Comparison of ENCODE assay signal across 20 cellular contexts in the genomic region with DNA sequence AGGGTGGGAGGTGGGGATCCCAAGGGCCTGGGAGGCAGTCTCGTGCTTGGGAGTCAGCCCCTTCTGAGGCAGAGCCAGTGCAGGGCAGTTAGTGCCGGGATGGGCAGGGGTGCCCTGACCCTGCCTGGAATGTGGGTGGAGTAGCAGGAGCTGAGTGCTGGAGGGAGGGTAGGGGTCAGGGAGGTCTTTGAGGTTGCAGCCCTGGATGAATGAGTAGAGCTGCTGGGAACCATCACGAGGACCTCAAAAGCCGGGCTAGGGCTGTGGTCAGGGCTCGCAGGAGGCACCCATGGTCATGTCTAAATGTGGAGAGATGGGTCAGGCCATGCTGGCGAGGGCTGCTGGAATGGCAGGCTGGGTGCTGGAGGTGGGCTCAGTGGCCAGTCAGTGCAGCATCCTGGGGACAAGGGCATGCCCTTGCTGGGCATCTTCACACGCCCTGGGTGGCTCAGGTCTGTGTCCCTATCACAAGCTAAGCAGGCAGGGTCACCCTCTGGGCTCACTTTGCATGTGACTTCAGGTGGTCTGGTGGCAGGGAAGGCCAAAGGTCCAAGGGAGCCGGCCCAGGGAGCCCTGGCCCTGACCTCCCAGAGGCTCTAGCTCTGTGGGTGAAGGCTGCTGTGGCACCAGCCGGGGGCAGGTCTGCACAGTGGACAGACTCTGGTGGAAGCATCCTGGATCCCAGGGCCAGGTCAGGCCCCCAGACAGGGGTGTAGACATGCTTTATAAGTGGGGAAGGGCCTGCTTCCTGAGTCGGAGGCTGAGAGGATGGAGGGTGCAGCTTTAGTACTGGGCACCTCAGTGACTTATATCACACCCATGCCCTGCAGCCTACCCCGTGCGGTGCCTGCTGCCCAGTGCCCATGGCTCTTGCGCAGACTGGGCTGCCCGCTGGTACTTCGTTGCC.
"Had no signal": no experiment of that assay in that cellular context is flagged by ENCODE, and none has a peak within 500 bp of the region (broad histone marks: within the 10 kb centered on the region; RNA-seq: fewer than 3 reads in every experiment).

No MANE protein-coding gene starts in this region.

- H3K9me3 ChIP-seq: neutrophil, tibial nerve, uterus had no signal

- H3K4me1 Mint-ChIP-seq: activated CD4-positive, alpha-beta T cell treated with anti-CD3 and anti-CD28 coated beads, Interleukin-2, amount 10 ng/mL, durations not matched to agents 7 days and 5 days; central memory CD8-positive, alpha-beta T cell; natural killer cell had no signal

- DNase-seq: activated CD4-positive, alpha-beta T cell treated with anti-CD3 and anti-CD28 coated beads, Interleukin-2, amount 10 ng/mL, durations not matched to agents 7 days and 5 days; activated CD4-positive, CD25-positive, alpha-beta regulatory T cell; activated CD8-positive, alpha-beta T cell treated with anti-CD3 and anti-CD28 coated beads, Interleukin-2, amount 10 ng/mL, durations not matched to agents 7 days and 5 days; activated effector memory CD4-positive, alpha-beta T cell treated with anti-CD3 and anti-CD28 coated beads, Interleukin-2, amount 50 U/mL, for 16 hours; activated naive CD4-positive, alpha-beta T cell treated with anti-CD3 and anti-CD28 coated beads, Interleukin-2, amount 50 U/mL, for 16 hours; activated T-cell treated with anti-CD3 and anti-CD28 coated beads, Interleukin-2, amount 50 U/mL, for 4 hours; brain microvascular endothelial cell; foreskin melanocyte; glutamatergic neuron; natural killer cell; stimulated activated CD4-positive, alpha-beta T cell treated with anti-CD3 and anti-CD28 coated beads, Interleukin-2, amount 100 ng/mL, for 24 hours; T-helper 1 cell; T1000; uterus had no signal

- H3K4me3 ChIP-seq: coronary artery, tibial nerve, uterus had no signal

- H3K9me3 Mint-ChIP-seq: activated CD4-positive, alpha-beta T cell treated with anti-CD3 and anti-CD28 coated beads, Interleukin-2, amount 10 ng/mL, durations not matched to agents 7 days and 5 days; activated T-cell treated with anti-CD3 and anti-CD28 coated beads, Interleukin-2, amount 50 U/mL, for 4 hours; central memory CD8-positive, alpha-beta T cell; natural killer cell; stimulated activated naive CD8-positive, alpha-beta T cell treated with anti-CD3 and anti-CD28 coated beads, Interleukin-15, Interleukin-2, amounts not matched to agents 100 ng/mL and 50 ng/mL, for 24 hours had no signal

- H3K4me1 ChIP-seq: parathyroid adenoma, uterus had no signal

- H3K27ac ChIP-seq: brain microvascular endothelial cell, coronary artery, neutrophil, parathyroid adenoma, uterus had no signal

- H2AFZ ChIP-seq: parathyroid adenoma had no signal

- H3K27me3 Mint-ChIP-seq: activated CD4-positive, alpha-beta T cell treated with anti-CD3 and anti-CD28 coated beads, Interleukin-2, amount 10 ng/mL, durations not matched to agents 7 days and 5 days had no signal

- ATAC-seq: activated CD8-positive, alpha-beta T cell treated with anti-CD3 and anti-CD28 coated beads, Interleukin-2, amount 10 ng/mL, durations not matched to agents 7 days and 5 days; activated T-cell treated with anti-CD3 and anti-CD28 coated beads, Interleukin-2, amount 50 U/mL, for 4 hours; natural killer cell had no signal

- H3K4me3 Mint-ChIP-seq: activated CD4-positive, alpha-beta T cell treated with anti-CD3 and anti-CD28 coated beads, Interleukin-2, amount 10 ng/mL, durations not matched to agents 7 days and 5 days; activated CD8-positive, alpha-beta T cell treated with anti-CD3 and anti-CD28 coated beads, Interleukin-2, amount 10 ng/mL, durations not matched to agents 7 days and 5 days; activated T-cell treated with anti-CD3 and anti-CD28 coated beads, Interleukin-2, amount 50 U/mL, for 4 hours; central memory CD8-positive, alpha-beta T cell; natural killer cell; stimulated activated naive CD8-positive, alpha-beta T cell treated with anti-CD3 and anti-CD28 coated beads, Interleukin-15, Interleukin-2, amounts not matched to agents 100 ng/mL and 50 ng/mL, for 24 hours had no signal

- H3K27ac Mint-ChIP-seq: activated CD4-positive, alpha-beta T cell treated with anti-CD3 and anti-CD28 coated beads, Interleukin-2, amount 10 ng/mL, durations not matched to agents 7 days and 5 days; activated CD8-positive, alpha-beta T cell treated with anti-CD3 and anti-CD28 coated beads, Interleukin-2, amount 10 ng/mL, durations not matched to agents 7 days and 5 days; natural killer cell; stimulated activated naive CD8-positive, alpha-beta T cell treated with anti-CD3 and anti-CD28 coated beads, Interleukin-15, Interleukin-2, amounts not matched to agents 100 ng/mL and 50 ng/mL, for 24 hours had no signal

- H3K79me2 ChIP-seq: parathyroid adenoma had no signal

- H3K36me3 ChIP-seq: brain microvascular endothelial cell, neutrophil, uterus had no signal

- H3K36me3 Mint-ChIP-seq: natural killer cell had no signal

- H3K27me3 ChIP-seq: brain microvascular endothelial cell, neutrophil, tibial nerve, uterus had no signal

- H3K9ac ChIP-seq: parathyroid adenoma had no signal
